17 cellular contexts compared by ENCODE assay signal in the genomic region with DNA sequence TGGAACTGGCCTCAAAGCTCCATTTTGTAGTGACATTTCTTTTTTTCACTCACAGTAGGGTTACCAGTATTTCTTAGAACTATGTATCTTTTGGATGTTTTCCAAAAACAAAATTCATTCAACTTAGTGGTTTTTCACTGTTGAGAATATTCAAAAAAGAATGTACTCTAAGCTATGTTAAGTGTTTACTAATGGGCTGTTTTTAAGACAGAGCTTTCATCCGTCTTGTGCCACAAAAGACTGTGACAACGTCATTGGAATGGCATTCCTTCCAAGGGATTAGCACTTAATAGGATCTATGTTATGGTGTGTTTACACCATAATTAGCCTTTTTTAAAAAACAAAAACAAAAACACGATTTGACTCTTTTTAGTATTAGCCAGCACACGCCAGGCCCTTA.
DNase-seq lines count a peak whose midpoint lies in the region; ATAC-seq, FAIRE-seq and TF ChIP-seq lines count a peak whose summit lies in the region.
"Had no signal": no experiment of that assay in that cellular context is flagged by ENCODE, and none has a peak within 500 bp of the region (broad histone marks: within the 10 kb centered on the region; RNA-seq: fewer than 3 reads in every experiment).

No MANE protein-coding gene starts in this region.

- no peaks in the 10 kb centered on the region for H3K27me3 ChIP-seq in mesenchymal stem cell (ENCODE audit: control insufficient read depth in 1 of 2, insufficient read depth in 1 of 2, low read length in 2 of 2)
- H3K27me3 ChIP-seq: BLaER1 had no signal

- DNase-seq in D721Med (ENCODE audit: insufficient read length, low spot score) = no peak
- DNase-seq in cardiac fibroblast (ENCODE audit: low read depth in 2 of 2) = peak; percentile 58 to 65
- DNase-seq in mesenchymal stem cell = peak; percentile 80
- DNase-seq in NCI-H2081 treated with DMSO at 0.1 percent for 48 hours (lab: John Stamatoyannopoulos, UW) = no peak
- DNase-seq in SK-N-DZ (ENCODE audit: low spot score) = no peak
- DNase-seq: activated gamma-delta T cell; central memory CD4-positive, alpha-beta T cell; glutamatergic neuron; left cardiac atrium; naive B cell; stimulated activated CD4-positive, alpha-beta T cell treated with anti-CD3 and anti-CD28 coated beads, Interleukin-1b, Interleukin-23, amount 100 ng/mL, for 48 hours had no signal

- WGBS in mesenchymal stem cell = 50% methylated on average over 2 of the region's 4 CpGs

- H3K4me2 ChIP-seq in mesenchymal stem cell (ENCODE audit: low read length, poor library complexity, severe bottlenecking) = no peak overlapping the region
- H3K4me2 ChIP-seq: BLaER1 had no signal

- H4K8ac ChIP-seq in mesenchymal stem cell (ENCODE audit: low read length) = no peak overlapping the region

- no peak overlapping the region for H2BK120ac ChIP-seq in mesenchymal stem cell (ENCODE audit: low read depth, low read length)

- peaks cover 17% of the 10 kb centered on the region for H3K9me3 ChIP-seq in mesenchymal stem cell (ENCODE audit: control insufficient read depth, low read length)

- no peak overlapping the region for H3K27ac ChIP-seq in mesenchymal stem cell (ENCODE audit: low read length, poor library complexity, severe bottlenecking)
- H3K27ac ChIP-seq: BLaER1 had no signal

- ATAC-seq in GM19397 (IDR thresholded peaks at IDR 0.05; ENCODE audit: unreplicated experiment) (no peak), GM21723 (IDR thresholded peaks at IDR 0.05; ENCODE audit: unreplicated experiment) (no peak)
- ATAC-seq: HepG2, left cardiac atrium had no signal

- H2BK12ac ChIP-seq in mesenchymal stem cell (ENCODE audit: low read length in 2 of 2) = no peak overlapping the region

- TF ChIP-seq EP300 in Ishikawa (IDR thresholded peaks at IDR 0.05; ENCODE audit: borderline replicate concordance) = no peak

- TF ChIP-seq CTCF in D721Med (IDR thresholded peaks at IDR 0.05; ENCODE audit: insufficient read depth, missing control alignments) (no peak), cardiac fibroblast (IDR thresholded peaks at IDR 0.05; ENCODE audit: low read depth, low read length) (no peak)

- no peak overlapping the region for H3K14ac ChIP-seq in mesenchymal stem cell (ENCODE audit: low read length in 2 of 2)

- no peak overlapping the region for H2AFZ ChIP-seq in mesenchymal stem cell (ENCODE audit: low read depth, low read length)

- peak; percentile 99 for FAIRE-seq in D721Med (lab: Jason Lieb, UNC)
- FAIRE-seq: GM12891, HepG2 had no signal

- no peak overlapping the region for H3K9ac ChIP-seq in mesenchymal stem cell (ENCODE audit: low read length)
- H3K9ac ChIP-seq: BLaER1 had no signal

- peaks cover 13 to 72% of the 10 kb centered on the region in 2 experiments for H3K36me3 ChIP-seq in mesenchymal stem cell (ENCODE audit: control insufficient read depth in 1 of 2, insufficient read depth in 2 of 2, low read depth in 1 of 2, low read length in 2 of 2)

- H3K4ac ChIP-seq in mesenchymal stem cell (ENCODE audit: low read depth in 1 of 2, low read length in 2 of 2) = no peak overlapping the region

- no peak overlapping the region for H3K23ac ChIP-seq in mesenchymal stem cell (ENCODE audit: low read length in 2 of 2)

- no peak overlapping the region for H4K91ac ChIP-seq in mesenchymal stem cell (ENCODE audit: low read length)

- no peak overlapping the region for H2BK15ac ChIP-seq in mesenchymal stem cell (ENCODE audit: low read depth, poor library complexity, severe bottlenecking)

- no peak for TF ChIP-seq RAD21 in Ishikawa (IDR thresholded peaks at IDR 0.05; ENCODE audit: low read depth)

- H3K4me3 ChIP-seq in cardiac fibroblast (replicated peaks in 1 of 2; ENCODE audit: low read depth in 2 of 2, low read length in 2 of 2) = no peak overlapping the region
- H3K4me3 ChIP-seq in mesenchymal stem cell (ENCODE audit: insufficient read depth in 1 of 2, low read depth in 1 of 2, low read length in 2 of 2) = no peak overlapping the region
- H3K4me3 ChIP-seq: BLaER1 had no signal

- H3K18ac ChIP-seq in mesenchymal stem cell (ENCODE audit: low read depth in 1 of 2, low read length in 2 of 2) = no peak overlapping the region

- no peak overlapping the region for H2AK5ac ChIP-seq in mesenchymal stem cell (ENCODE audit: low read length, severe bottlenecking)

- H2BK5ac ChIP-seq in mesenchymal stem cell (ENCODE audit: low read depth, low read length, poor library complexity, severe bottlenecking) = no peak overlapping the region

- peaks cover 6% of the 10 kb centered on the region for H3K79me1 ChIP-seq in mesenchymal stem cell (replicated peaks; ENCODE audit: low read length, poor library complexity, severe bottlenecking)

- no peaks in the 10 kb centered on the region for H3K4me1 ChIP-seq in mesenchymal stem cell (ENCODE audit: control insufficient read depth, insufficient read depth, low read depth, low read length)

TF ChIP-seq in Ishikawa, 13 proteins besides CTCF, POLR2A, EP300 and RAD21:
- TF ChIP-seq, protein P1, sequence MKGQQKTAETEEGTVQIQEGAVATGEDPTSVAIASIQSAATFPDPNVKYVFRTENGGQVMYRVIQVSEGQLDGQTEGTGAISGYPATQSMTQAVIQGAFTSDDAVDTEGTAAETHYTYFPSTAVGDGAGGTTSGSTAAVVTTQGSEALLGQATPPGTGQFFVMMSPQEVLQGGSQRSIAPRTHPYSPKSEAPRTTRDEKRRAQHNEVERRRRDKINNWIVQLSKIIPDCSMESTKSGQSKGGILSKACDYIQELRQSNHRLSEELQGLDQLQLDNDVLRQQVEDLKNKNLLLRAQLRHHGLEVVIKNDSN (IDR thresholded peaks at IDR 0.05) = no peak
- TF ChIP-seq REST (IDR thresholded peaks at IDR 0.05; ENCODE audit: low read depth) (no peak), FOXM1 (IDR thresholded peaks at IDR 0.05; ENCODE audit: borderline replicate concordance, low read depth) (no peak), EGR1 (IDR thresholded peaks at IDR 0.05) (no peak), TCF12 (IDR thresholded peaks at IDR 0.05; ENCODE audit: low read depth) (no peak), TAF1 (IDR thresholded peaks at IDR 0.05; ENCODE audit: low read depth) (no peak), TEAD4 (IDR thresholded peaks at IDR 0.05) (peak; percentile 25; the same call in 1 of the 2 replicates), ZBTB7A (IDR thresholded peaks at IDR 0.05; ENCODE audit: low read depth) (no peak), CREB1 (IDR thresholded peaks at IDR 0.05; ENCODE audit: low read depth) (no peak), MAX (IDR thresholded peaks at IDR 0.05) (no peak), NFIC (IDR thresholded peaks at IDR 0.05) (peak; percentile 30; the same call in 1 of the 2 replicates), YY1 (IDR thresholded peaks at IDR 0.05; ENCODE audit: low read depth) (no peak)
TF ChIP-seq in Ishikawa: peak in this region for 2.

Comparison
In these comparisons a context has a peak if more than half of its experiments do, and no peak if none do; other contexts are left out.
1. DNase-seq: peak in cardiac fibroblast (2 of 2) and mesenchymal stem cell (single experiment); none in D721Med (single experiment), NCI-H2081 treated with DMSO at 0.1 percent for 48 hours (single experiment) and SK-N-DZ (single experiment).